In genomic region chr15:50353999-50354837, GRCh38 we compare ENCODE assay signal across 1 cellular context.
TF ChIP-seq lines count a peak whose summit lies in the region.

No MANE protein-coding gene starts in this region.

TF ChIP-seq in K562, 482 proteins besides CTCF, POLR2A, EP300 and RAD21 (continued from another document and continues in another):
- TF ChIP-seq THRB (CRISPR knock-in tag; conservative IDR thresholded peaks at IDR 0.05) (no peak), PHTF2 (CRISPR knock-in tag; IDR thresholded peaks at IDR 0.05) (no peak), RFX7 (CRISPR knock-in tag; IDR thresholded peaks at IDR 0.05) (no peak), STAT5B (CRISPR knock-in tag; IDR thresholded peaks at IDR 0.05) (no peak), ZNF589 (CRISPR knock-in tag; IDR thresholded peaks at IDR 0.05; ENCODE audit: low read depth) (no peak), NEUROD1 (IDR thresholded peaks at IDR 0.05; ENCODE audit: borderline replicate concordance, low read depth, low read length, partially characterized antibody) (no peak), POLR2AphosphoS5 (IDR thresholded peaks at IDR 0.05; ENCODE audit: control insufficient read depth, insufficient read depth, low read depth, low read length) (peak; percentile 67), SIN3B (IDR thresholded peaks at IDR 0.05; ENCODE audit: low read depth) (no peak), C11orf30 (IDR thresholded peaks at IDR 0.05; ENCODE audit: low read depth) (peak; percentile 47), ZNF76 (CRISPR knock-in tag; IDR thresholded peaks at IDR 0.05; ENCODE audit: borderline replicate concordance) (no peak), XRCC4 (IDR thresholded peaks at IDR 0.05; ENCODE audit: extremely low read depth, insufficient read depth, insufficient read length) (no peak), HMGN3 (IDR thresholded peaks at IDR 0.05; ENCODE audit: borderline replicate concordance, extremely low read depth, insufficient read length, low read depth, low read length) (no peak), THRA (IDR thresholded peaks at IDR 0.05) (no peak), RERE (CRISPR knock-in tag; IDR thresholded peaks at IDR 0.05; ENCODE audit: borderline replicate concordance) (no peak), RB1 (IDR thresholded peaks at IDR 0.05; ENCODE audit: low read depth) (no peak; the same call in 1 of the 2 replicates), THAP7 (CRISPR knock-in tag; IDR thresholded peaks at IDR 0.05) (peak; percentile 41; the same call in 1 of the 2 replicates), NR2C2 (CRISPR knock-in tag; IDR thresholded peaks at IDR 0.05) (no peak), NR2C2 (tag; IDR thresholded peaks at IDR 0.05) (no peak), ZNF609 (CRISPR knock-in tag; IDR thresholded peaks at IDR 0.05; ENCODE audit: borderline replicate concordance) (0 out of 2 replicates have a peak, but pooled peaks have one; percentile 39), PHF21A (IDR thresholded peaks at IDR 0.05; ENCODE audit: borderline replicate concordance, low read depth) (no peak), DACH1 (IDR thresholded peaks at IDR 0.05; ENCODE audit: partially characterized antibody) (no peak), SMARCB1 (IDR thresholded peaks at IDR 0.05; ENCODE audit: insufficient read length, low read depth) (no peak), KAT7 (CRISPR knock-in tag; IDR thresholded peaks at IDR 0.05; ENCODE audit: borderline replicate concordance) (no peak), GTF2E2 (tag; IDR thresholded peaks at IDR 0.05) (peak; percentile 84), FIP1L1 (IDR thresholded peaks at IDR 0.05; ENCODE audit: low read depth, low read length, poor library complexity, severe bottlenecking) (peak; percentile 77), SETDB1 (IDR thresholded peaks at IDR 0.05; ENCODE audit: low read length) (no peak), HNRNPUL1 (IDR thresholded peaks at IDR 0.05; ENCODE audit: low read length) (no peak), ZNF282 (CRISPR knock-in tag; IDR thresholded peaks at IDR 0.05) (no peak), MED1 (CRISPR knock-in tag; IDR thresholded peaks at IDR 0.05; ENCODE audit: borderline replicate concordance) (no peak), SREBF2 (CRISPR knock-in tag; IDR thresholded peaks at IDR 0.05) (no peak), CBFB (CRISPR knock-in tag; IDR thresholded peaks at IDR 0.05) (peak; percentile 63; the same call in 1 of the 2 replicates), ARHGAP35 (IDR thresholded peaks at IDR 0.05; ENCODE audit: partially characterized antibody) (no peak), CAMTA2 (CRISPR knock-in tag; conservative IDR thresholded peaks at IDR 0.05) (no peak), ZNF57 (CRISPR knock-in tag; IDR thresholded peaks at IDR 0.05) (0 out of 2 replicates have a peak, but pooled peaks have one; percentile 2), NELFE (IDR thresholded peaks at IDR 0.05; ENCODE audit: insufficient read depth, insufficient read length) (no peak), ZNF316 (IDR thresholded peaks at IDR 0.05) (peak; percentile 56; the same call in 1 of the 2 replicates), ZNF407 (IDR thresholded peaks at IDR 0.05; ENCODE audit: low read depth) (no peak), NCOA2 (IDR thresholded peaks at IDR 0.05; ENCODE audit: partially characterized antibody in 2 of 2) (no peak), MAFG (tag; conservative IDR thresholded peaks at IDR 0.05) (peak; percentile 50; the same call in 1 of the 2 replicates), SIX5 (IDR thresholded peaks at IDR 0.05; ENCODE audit: borderline replicate concordance in 1 of 2, insufficient read depth in 1 of 2, low read depth in 1 of 2, low read length in 2 of 2) (no peak), HNRNPL (IDR thresholded peaks at IDR 0.05; ENCODE audit: low read depth, low read length) (no peak; the same call in 1 of the 2 replicates), ZNF12 (CRISPR knock-in tag; IDR thresholded peaks at IDR 0.05) (no peak)
